Comparison of ENCODE assay signal across 8 cellular contexts in the genomic region with DNA sequence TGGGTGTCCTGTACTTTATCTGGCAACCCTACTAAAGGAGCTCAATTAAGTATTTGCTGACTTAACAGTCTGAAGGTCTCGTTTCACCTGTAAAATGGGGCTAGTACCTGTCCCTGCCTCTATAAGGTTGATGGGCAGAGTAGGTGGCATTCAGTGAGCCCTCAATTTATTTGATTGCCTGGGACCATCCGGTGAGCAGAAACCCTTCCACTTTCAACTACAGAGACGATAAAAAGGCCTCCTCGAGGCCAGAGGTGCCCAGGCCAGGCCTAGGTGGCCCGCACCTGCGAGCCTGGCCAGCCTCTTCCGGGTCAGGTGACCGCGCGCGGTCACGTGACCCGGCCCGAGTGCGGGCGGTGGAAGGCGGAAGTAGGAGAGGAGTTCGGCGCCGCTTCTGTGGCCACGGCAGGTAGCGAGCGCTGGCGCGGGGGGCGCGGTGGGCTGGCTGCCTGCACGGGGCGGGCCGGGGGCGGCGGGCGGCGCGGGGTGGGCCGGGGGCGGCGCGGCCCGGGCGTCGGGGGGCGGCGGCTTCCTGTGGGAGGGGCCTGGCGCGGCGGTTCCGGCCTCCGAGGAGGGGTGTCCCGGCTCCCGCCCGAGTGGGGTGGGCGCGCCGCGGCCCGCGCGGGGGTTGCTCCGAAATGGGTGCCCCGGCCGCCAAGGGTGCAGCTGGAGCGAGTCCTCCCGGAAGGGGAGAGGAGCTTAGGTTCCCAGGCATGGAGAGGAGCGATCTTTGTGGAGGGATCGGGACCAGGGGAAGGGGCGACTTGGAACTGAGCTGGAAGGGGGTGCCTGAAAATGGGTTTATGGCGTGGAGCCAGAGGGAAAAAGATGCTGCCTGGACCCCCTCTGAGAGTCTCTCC. TPM values are rescaled to one million over a fixed set of nuclear protein-coding genes. Genes with fewer than 3 reads are reported as not detected.
DNase-seq lines count a peak whose midpoint lies in the region; ATAC-seq and TF ChIP-seq lines count a peak whose summit lies in the region.

A gene (plus strand): TSS at position 350 of the 860 bp plus-strand sequence. CDS start 24,679 bp downstream, outside the sequence.

- peak within 1 kb of the TSS; percentile 91 for H3K9ac ChIP-seq in HCT116 (ENCODE audit: low read length)

- H3K9me2 ChIP-seq in HCT116 (ENCODE audit: insufficient read depth), result no peaks in the 10 kb centered on the region

- H3K9me3 ChIP-seq in HCT116 (ENCODE audit: control insufficient read depth in 1 of 2, insufficient read depth in 1 of 2, low read depth in 1 of 2, low read length in 2 of 2), result no peaks in the 10 kb centered on the region
- no peaks in the 10 kb centered on the region for H3K9me3 ChIP-seq in prostate gland

- ATAC-seq in HCT116 (peak; percentile 90), left ventricle myocardium superior (peak; percentile 91)

- TF ChIP-seq RAD21 in HCT116 (IDR thresholded peaks at IDR 0.05; ENCODE audit: low read depth), result no peak

- H3K4me3 ChIP-seq in HCT116 (replicated peaks in 1 of 2; ENCODE audit: low read depth in 1 of 2, low read length in 2 of 2) (peak within 1 kb of the TSS; percentile 61 to 98), NB4 (ENCODE audit: low read depth, low read length) (peak within 1 kb of the TSS; percentile 98), prostate gland (peak within 1 kb of the TSS; percentile 86 to 89)

- no peak for TF ChIP-seq POLR2A in HCT116 (IDR thresholded peaks at IDR 0.05; ENCODE audit: borderline replicate concordance, extremely low read depth, insufficient read depth, insufficient read length)
- TF ChIP-seq POLR2A in NB4 (IDR thresholded peaks at IDR 0.05; ENCODE audit: extremely low read depth, insufficient read length), result peak; percentile 84
- TF ChIP-seq POLR2A in prostate gland (IDR thresholded peaks at IDR 0.05), result peak; percentile 30

- H3K4me1 ChIP-seq in HCT116 (ENCODE audit: control insufficient read depth in 1 of 2, insufficient read depth in 2 of 2, low read length in 2 of 2) (peaks cover 9 to 20% of the 10 kb centered on the region in 2 experiments; a peak in 3 of 4 replicates), prostate gland (replicated peaks) (peaks cover 4% of the 10 kb centered on the region)

- H2AFZ ChIP-seq in HCT116 (ENCODE audit: low read depth, low read length, poor library complexity, severe bottlenecking), result peak within 1 kb of the TSS; percentile 85

- peak within 1 kb of the TSS; percentile 91 for H3K4me2 ChIP-seq in HCT116 (ENCODE audit: low read length)

- H3K79me2 ChIP-seq in HCT116 (ENCODE audit: insufficient read depth, low read length), result peaks cover 42% of the 10 kb centered on the region

- peak; percentile 35 for DNase-seq in GM04504 (ENCODE audit: low read depth)
- DNase-seq in HCT116 (ENCODE audit: low read depth, low spot score), result peak; percentile 49
- peak; percentile 90 for DNase-seq in NB4 (ENCODE audit: low read depth)
- DNase-seq in amniotic epithelial cell (ENCODE audit: low read depth), result peak; percentile 44
- peak; percentile 86 for DNase-seq in left ventricle myocardium superior
- DNase-seq in prostate gland (ENCODE audit: low spot score), result peak; percentile 67
- peak; percentile 79 for DNase-seq in ureter (ENCODE audit: low spot score)

- POLR2A ChIA-PET in HCT116 (lab: Charles Lee), result interaction anchor here (1.5 to 2.0 kb wide), 2 partner anchors 8 to 36 kb away, joined by 4 to 5 read pairs; a partner anchor contains a TSS

- H3K36me3 ChIP-seq in HCT116 (ENCODE audit: control insufficient read depth in 1 of 2, insufficient read depth in 2 of 2, low read length in 2 of 2) (no peaks in the 10 kb centered on the region), prostate gland (no peaks in the 10 kb centered on the region)

- intact Hi-C loops in HCT116 (cut with micrococcal nuclease), result no loop called here
- intact Hi-C loops in T-helper 1 cell treated with Interleukin-12 subunit alpha and Interleukin-12 subunit beta and Interleukin-4 antibody, amounts not matched to agents 30 ng/mL and 1 ng/mL, for 36 hours (cut with micrococcal nuclease), result loop anchor here (1.0 to 5.0 kb wide), 6 partner anchors 8 to 629 kb away; a partner anchor contains a TSS
- intact Hi-C loops in left ventricle myocardium superior (cut with micrococcal nuclease), result no loop called here
- intact Hi-C loops in prostate gland (cut with DNase I), result no loop called here

- peak within 1 kb of the TSS; percentile 55 for H3K27ac ChIP-seq in HCT116 (ENCODE audit: low read depth, low read length)
- H3K27ac ChIP-seq in prostate gland, result peak within 1 kb of the TSS; percentile 89

- no peaks in the 10 kb centered on the region for H4K20me1 ChIP-seq in HCT116 (ENCODE audit: insufficient read depth)

- WGBS in prostate gland, result under 1% methylated on average over 54 of the region's 68 CpGs

- TF ChIP-seq CTCF in HCT116 (IDR thresholded peaks at IDR 0.05 in 2 of 3, conservative IDR thresholded peaks at IDR 0.05 in 1 of 3; ENCODE audit: borderline replicate concordance in 1 of 3, insufficient read depth in 1 of 3, low read depth in 2 of 3, low read length in 2 of 3), result no peak
- no peak for TF ChIP-seq CTCF in NB4 (IDR thresholded peaks at IDR 0.05; ENCODE audit: low read depth, low read length)
- TF ChIP-seq CTCF in prostate gland (IDR thresholded peaks at IDR 0.05), result peak in 2 of 4 experiments; percentile 16 to 27

- no TSS peak for BruUV-seq in HCT116 (replicated peaks; lab: Mats Ljungman, UMichigan)

- CTCF ChIA-PET in HCT116 (lab: Charles Lee), result interaction anchor here (0.7 kb wide), 1 partner anchor 52 kb away, joined by 4 read pairs; no protein-coding TSS in a partner anchor

- RAD21 ChIA-PET in HCT116 (lab: Charles Lee; ENCODE audit: low non-redundant PET in 1 of 2, low total read pairs in 2 of 2, uncharacterized antibody in 2 of 2, unreplicated experiment in 2 of 2), result interaction anchor here in 1 of 2 experiments (0.8 kb wide), 1 partner anchor 12 kb away, joined by 5 read pairs; no protein-coding TSS in a partner anchor

- H3K27me3 ChIP-seq in HCT116 (ENCODE audit: insufficient read depth, low read length) (no peaks in the 10 kb centered on the region), prostate gland (replicated peaks; ENCODE audit: insufficient read depth) (no peaks in the 10 kb centered on the region)

TF ChIP-seq in HCT116, 20 proteins besides CTCF, POLR2A, EP300 and RAD21:
- peak; percentile 41; the same call in 1 of the 2 replicates for TF ChIP-seq EGR1 (IDR thresholded peaks at IDR 0.05; ENCODE audit: low read depth)
- 0 out of 2 replicates have a peak, but pooled peaks have one; percentile 14 for TF ChIP-seq JUND (IDR thresholded peaks at IDR 0.05)
- no peak for TF ChIP-seq SP1 (IDR thresholded peaks at IDR 0.05; ENCODE audit: low read depth)
- TF ChIP-seq YY1 (IDR thresholded peaks at IDR 0.05; ENCODE audit: extremely low read depth, insufficient replicate concordance, low read depth, low read length), result peak; percentile 6
- TF ChIP-seq, protein P1, sequence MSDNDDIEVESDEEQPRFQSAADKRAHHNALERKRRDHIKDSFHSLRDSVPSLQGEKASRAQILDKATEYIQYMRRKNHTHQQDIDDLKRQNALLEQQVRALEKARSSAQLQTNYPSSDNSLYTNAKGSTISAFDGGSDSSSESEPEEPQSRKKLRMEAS (IDR thresholded peaks at IDR 0.05), result peak; percentile 77
- TF ChIP-seq POLR2AphosphoS5 (IDR thresholded peaks at IDR 0.05; ENCODE audit: low read depth, low read length), result peak; percentile 84
- TF ChIP-seq, protein P2, sequence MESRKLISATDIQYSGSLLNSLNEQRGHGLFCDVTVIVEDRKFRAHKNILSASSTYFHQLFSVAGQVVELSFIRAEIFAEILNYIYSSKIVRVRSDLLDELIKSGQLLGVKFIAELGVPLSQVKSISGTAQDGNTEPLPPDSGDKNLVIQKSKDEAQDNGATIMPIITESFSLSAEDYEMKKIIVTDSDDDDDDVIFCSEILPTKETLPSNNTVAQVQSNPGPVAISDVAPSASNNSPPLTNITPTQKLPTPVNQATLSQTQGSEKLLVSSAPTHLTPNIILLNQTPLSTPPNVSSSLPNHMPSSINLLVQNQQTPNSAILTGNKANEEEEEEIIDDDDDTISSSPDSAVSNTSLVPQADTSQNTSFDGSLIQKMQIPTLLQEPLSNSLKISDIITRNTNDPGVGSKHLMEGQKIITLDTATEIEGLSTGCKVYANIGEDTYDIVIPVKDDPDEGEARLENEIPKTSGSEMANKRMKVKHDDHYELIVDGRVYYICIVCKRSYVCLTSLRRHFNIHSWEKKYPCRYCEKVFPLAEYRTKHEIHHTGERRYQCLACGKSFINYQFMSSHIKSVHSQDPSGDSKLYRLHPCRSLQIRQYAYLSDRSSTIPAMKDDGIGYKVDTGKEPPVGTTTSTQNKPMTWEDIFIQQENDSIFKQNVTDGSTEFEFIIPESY (IDR thresholded peaks at IDR 0.05; ENCODE audit: extremely low read depth, insufficient replicate concordance, low read length), result no peak
- peak; percentile 94 for TF ChIP-seq ELF1 (IDR thresholded peaks at IDR 0.05; ENCODE audit: borderline replicate concordance, low read depth)
- TF ChIP-seq ZFX (IDR thresholded peaks at IDR 0.05), result peak; percentile 92
- TF ChIP-seq SIN3A (IDR thresholded peaks at IDR 0.05; ENCODE audit: low read depth), result no peak; the same call in none of the 2 replicates

RNA-seq across cellular contexts. Expression of the gene that starts here (rescaled TPM):
- total RNA-seq in HCT116 (2021; ENCODE audit: unreplicated experiment) (44.2 TPM), left ventricle myocardium superior (17.2 TPM), prostate gland (10 to 100 TPM; 30.9 to 66.3 TPM), ureter (97.8 TPM)
- polyA plus RNA-seq in HCT116 (2012), result 20.3 and 21.9 TPM in 2 replicates
- total RNA-seq in T-helper 1 cell treated with Interleukin-12 subunit alpha and Interleukin-12 subunit beta and Interleukin-4 antibody, amounts not matched to agents 30 ng/mL and 1 ng/mL, for 36 hours, result 76.2 and 76.6 TPM in 2 replicates

Comparison
In these comparisons a context has a peak if more than half of its experiments do, and no peak if none do; other contexts are left out.
1. Peak in every context shown above with its lines: DNase-seq, ATAC-seq, H3K4me3 ChIP-seq and H3K27ac ChIP-seq.
2. DNase-seq: peak in every context shown above with its lines; median percentile 90 in NB4; 86 in left ventricle myocardium superior; 79 in ureter; 67 in prostate gland; 49 in HCT116; 44 in amniotic epithelial cell; 35 in GM04504.